Comparison of ENCODE assay signal across 11 cellular contexts in the genomic region with DNA sequence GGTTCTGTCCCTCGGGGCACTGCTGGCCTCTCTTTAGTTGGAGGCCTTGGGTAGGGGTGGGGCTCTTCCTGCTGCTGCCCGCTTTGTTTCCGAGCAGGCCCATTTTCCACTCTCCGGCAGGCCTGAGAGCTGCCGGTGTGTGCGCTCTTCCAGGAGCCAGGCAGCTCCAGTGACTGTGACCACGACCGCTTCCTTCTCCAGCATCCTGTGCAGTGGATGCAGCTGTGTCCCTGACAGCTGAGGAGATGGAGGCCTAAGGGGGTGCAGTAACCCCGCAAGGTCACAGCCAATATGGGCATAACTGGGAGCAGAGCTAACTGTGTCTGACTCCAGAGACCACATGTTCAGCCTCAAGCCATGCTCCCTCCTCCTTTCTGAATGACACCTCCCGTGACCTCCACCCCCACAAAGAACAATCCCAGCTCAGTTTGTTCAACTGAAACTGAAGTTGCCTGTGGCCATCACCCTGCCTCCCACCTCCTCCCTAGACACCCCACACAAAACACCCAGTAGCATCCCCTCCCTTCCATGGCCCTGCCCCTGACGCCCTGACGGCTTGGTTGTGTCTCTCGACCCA. TPM values are rescaled to one million over a fixed set of nuclear protein-coding genes. Genes with fewer than 3 reads are reported as not detected.
A peak's percentile ranks its signal among the peaks of the same experiment; 100 is the strongest.
DNase-seq lines count a peak whose midpoint lies in the region; ATAC-seq, FAIRE-seq and TF ChIP-seq lines count a peak whose summit lies in the region.
"Had no signal": no experiment of that assay in that cellular context is flagged by ENCODE, and none has a peak within 500 bp of the region (broad histone marks: within the 10 kb centered on the region; RNA-seq: fewer than 3 reads in every experiment).

No MANE protein-coding gene starts in this region.

- peaks cover 53% of the 10 kb centered on the region; the same call in 2 of the 3 replicates for H3K36me3 ChIP-seq in K562 (ENCODE audit: control insufficient read depth, insufficient read depth, low read length)
- H3K36me3 ChIP-seq in spleen: peaks cover 3 to 81% (median 45%) of the 10 kb centered on the region in 6 donors

- peaks cover 12% of the 10 kb centered on the region; the same call in 1 of the 2 replicates for H4K20me1 ChIP-seq in K562 (replicated peaks; ENCODE audit: control insufficient read depth, insufficient read depth, low read length)

- TF ChIP-seq POLR2A in K562 (conservative IDR thresholded peaks at IDR 0.05) (no peak), spleen (IDR thresholded peaks at IDR 0.05) (no peak)

- H2AFZ ChIP-seq in K562 (ENCODE audit: low read depth, low read length): no peak overlapping the region

- TF ChIP-seq RAD21 in K562 (CRISPR knock-in tag; conservative IDR thresholded peaks at IDR 0.05 in 1 of 2, IDR thresholded peaks at IDR 0.05 in 1 of 2): no peak

- H3K9ac ChIP-seq in K562 (ENCODE audit: insufficient read depth in 1 of 2, low read depth in 2 of 2, low read length in 2 of 2): no peak overlapping the region

- no peak overlapping the region for H3K4me2 ChIP-seq in K562 (ENCODE audit: insufficient read depth, low read length)

- intact Hi-C loops in K562 (cut with micrococcal nuclease): no loop called here
- intact Hi-C loops in spleen (cut with DNase I; ENCODE audit: low total_unique reads): no loop called here

- ATAC-seq in K562: no peak
- no peak for ATAC-seq in HG02623 (IDR thresholded peaks at IDR 0.05; ENCODE audit: unreplicated experiment)
- ATAC-seq: activated T-helper 17 cell treated with anti-CD3 and anti-CD28 coated beads, Interleukin-2, amount 50 U/mL, for 72 hours had no signal

- WGBS in K562 (ENCODE audit: insufficient coverage, low coverage, missing lambda C conversion rate): 79% methylated on average over 13 of the region's 13 CpGs
- WGBS in spleen, 5 donors: 63 to 80% (median 69%) methylated on average over 13 of the region's 13 CpGs

- H3K27me3 ChIP-seq in K562 (ENCODE audit: control insufficient read depth in 2 of 2, insufficient read depth in 2 of 2, low read length in 2 of 2) (no peaks in the 10 kb centered on the region), layer of hippocampus (ENCODE audit: control insufficient read depth, insufficient read depth, low read length) (no peaks in the 10 kb centered on the region), spleen (replicated peaks in 1 of 7) (no peaks in the 10 kb centered on the region)

- peak; percentile 67 for DNase-seq in HFF-Myc (ENCODE audit: extremely low read depth, low read depth)
- DNase-seq in K562 (ENCODE audit: extremely low read depth in 1 of 4, low spot score in 3 of 4): no peak
- peak; percentile 83 for DNase-seq in spleen
- no peak for DNase-seq in stimulated activated CD4-positive, alpha-beta T cell treated with anti-CD3 and anti-CD28 coated beads, Interleukin-4, amount 100 ng/mL, for 4 hours
- DNase-seq in stimulated activated naive CD4-positive, alpha-beta T cell (lab: John Stamatoyannopoulos, UW): no peak
- no peak for DNase-seq in stimulated activated CD4-positive, alpha-beta T cell treated with anti-CD3 and anti-CD28 coated beads, Interleukin-15, amount 100 ng/mL, for 24 hours
- DNase-seq: NCI-H1105, SIG-M5 had no signal

- no peak for FAIRE-seq in K562 (lab: Jason Lieb, UNC)

- no peak for TF ChIP-seq EP300 in K562 (IDR thresholded peaks at IDR 0.05; ENCODE audit: low read length)

- no peak overlapping the region for H3K27ac ChIP-seq in K562 (ENCODE audit: extremely low read depth, low read depth, low read length)
- H3K27ac ChIP-seq in layer of hippocampus (ENCODE audit: low read depth, low read length): peak overlapping the region; percentile 90
- peak overlapping the region; percentile 54 to 93 (median 84) for H3K27ac ChIP-seq in spleen

- CTCF ChIA-PET in K562 (lab: Yijun Ruan, JAX; ENCODE audit: low intra/inter-chr PET ratio): interaction anchor here (2.8 to 3.0 kb wide), 2 partner anchors 276 to 553 kb away, joined by 18 to 22 read pairs; no protein-coding TSS in a partner anchor

- no TSS peak for BruUV-seq in K562 (replicated peaks; lab: Mats Ljungman, UMichigan)

- TF ChIP-seq CTCF in HFF-Myc (IDR thresholded peaks at IDR 0.05; ENCODE audit: low read depth, low read length, missing control alignments): no peak
- no peak for TF ChIP-seq CTCF in K562 (IDR thresholded peaks at IDR 0.05 in 2 of 3, conservative IDR thresholded peaks at IDR 0.05 in 1 of 3; ENCODE audit: insufficient read depth in 2 of 3, low read depth in 1 of 3, low read length in 3 of 3)
- no peak for TF ChIP-seq CTCF in spleen (IDR thresholded peaks at IDR 0.05 in 8 of 11, conservative IDR thresholded peaks at IDR 0.05 in 3 of 11)

- peaks cover 4% of the 10 kb centered on the region for H3K9me1 ChIP-seq in K562 (ENCODE audit: control insufficient read depth, insufficient read depth, low read length)

- POLR2A ChIA-PET in K562 (lab: Yijun Ruan, JAX): interaction anchor here (0.6 to 2.4 kb wide), 5 partner anchors 10 to 296 kb away, joined by 3 to 8 read pairs (median 3); no protein-coding TSS in a partner anchor

- H3K9me3 ChIP-seq in K562 (replicated peaks; ENCODE audit: control insufficient read depth, insufficient read depth, low read depth, low read length): no peaks in the 10 kb centered on the region
- H3K9me3 ChIP-seq in spleen: no peaks in the 10 kb centered on the region

- H3K4me3 ChIP-seq in HFF-Myc (replicated peaks; ENCODE audit: low read depth, low read length): no peak overlapping the region
- H3K4me3 ChIP-seq in K562: no peak overlapping the region
- no peak overlapping the region for H3K4me3 ChIP-seq in spleen

- H3K4me1 ChIP-seq in K562 (replicated peaks in 1 of 2; ENCODE audit: control insufficient read depth in 2 of 2, insufficient read depth in 2 of 2, low read length in 2 of 2): peaks cover under 1 to 33% of the 10 kb centered on the region in 2 experiments; a peak in 4 of 5 replicates
- peaks cover 22 to 64% (median 54%) of the 10 kb centered on the region in 6 donors for H3K4me1 ChIP-seq in spleen

- H3K79me2 ChIP-seq in K562 (ENCODE audit: control insufficient read depth, insufficient read depth, low read length): no peaks in the 10 kb centered on the region

- in situ Hi-C loops in K562 (cut with MboI): loop anchor here (25.0 kb wide), 1 partner anchor 550 kb away; no protein-coding TSS in a partner anchor

TF ChIP-seq in K562, 482 proteins besides CTCF, POLR2A, EP300 and RAD21 (continues in another document):
- TF ChIP-seq, protein P1, sequence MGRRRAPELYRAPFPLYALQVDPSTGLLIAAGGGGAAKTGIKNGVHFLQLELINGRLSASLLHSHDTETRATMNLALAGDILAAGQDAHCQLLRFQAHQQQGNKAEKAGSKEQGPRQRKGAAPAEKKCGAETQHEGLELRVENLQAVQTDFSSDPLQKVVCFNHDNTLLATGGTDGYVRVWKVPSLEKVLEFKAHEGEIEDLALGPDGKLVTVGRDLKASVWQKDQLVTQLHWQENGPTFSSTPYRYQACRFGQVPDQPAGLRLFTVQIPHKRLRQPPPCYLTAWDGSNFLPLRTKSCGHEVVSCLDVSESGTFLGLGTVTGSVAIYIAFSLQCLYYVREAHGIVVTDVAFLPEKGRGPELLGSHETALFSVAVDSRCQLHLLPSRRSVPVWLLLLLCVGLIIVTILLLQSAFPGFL (CRISPR knock-in tag; IDR thresholded peaks at IDR 0.05): no peak
- TF ChIP-seq CBX3 (IDR thresholded peaks at IDR 0.05; ENCODE audit: borderline replicate concordance in 1 of 2, low read length in 2 of 2) (no peak), EGR1 (conservative IDR thresholded peaks at IDR 0.05) (peak; percentile 47; the same call in 1 of the 2 replicates)

RNA-seq across cellular contexts. Expression of a gene that starts 28.0 kb away (rescaled TPM):
- 8.9 and 19.4 TPM in 2 replicates for total RNA-seq in K562 (2011; cell fraction: chromatin; rRNA removed; ENCODE audit: low replicate concordance)
- 11.3 and 13.7 TPM in 2 replicates for total RNA-seq in K562 (2011; cell fraction: nucleolus; rRNA removed)
- 8.9 and 10.6 TPM in 2 replicates for total RNA-seq in K562 (2011; cell fraction: nucleoplasm; rRNA removed)
- total RNA-seq in K562 (2014; rRNA removed): 2.6 and 2.7 TPM in 2 replicates
- total RNA-seq in K562 (2014; rRNA removed; fragmentation: Illumina TruSeq; extraction: Trizol): 2.2 and 2.5 TPM in 2 replicates
- 2.6 and 2.7 TPM in 2 replicates for total RNA-seq in K562 (2015; rRNA removed; fragmentation: Illumina TruSeq; extraction: Trizol)
- 8.0 and 8.2 TPM in 2 replicates for total RNA-seq in K562 (2021)
- polyA plus RNA-seq in K562 (2011; rRNA removed): 3.8 and 7.3 TPM in 2 replicates
- polyA plus RNA-seq in K562 (2011; cell fraction: cytosol; rRNA removed): 5.4 and 6.6 TPM in 2 replicates
- 6.0 and 6.9 TPM in 2 replicates for polyA plus RNA-seq in K562 (2011; cell fraction: nucleus; rRNA removed)
- 4.3 and 4.6 TPM in 2 replicates for polyA plus RNA-seq in K562 (2012)
- 5.0 and 6.7 TPM in 2 replicates for polyA plus RNA-seq in K562 (2014; fragmentation: Illumina TruSeq; extraction: Trizol)
- polyA plus RNA-seq in K562 (2014; fragmentation: Nextera tagmentation; extraction: Ambion mirVana): under 1 TPM; 0.46 to 0.59 TPM
- 3.2 and 4.0 TPM in 2 replicates for polyA plus RNA-seq in K562 (2014; rRNA removed)
- polyA minus RNA-seq in K562 (2011; rRNA and poly(A)+ RNA removed): 3.8 and 4.3 TPM in 2 replicates
- polyA minus RNA-seq in K562 (2011; cell fraction: cytosol; rRNA and poly(A)+ RNA removed): 3.8 and 4.3 TPM in 2 replicates
- 3.0 and 3.8 TPM in 2 replicates for polyA minus RNA-seq in K562 (2011; cell fraction: nucleus; rRNA and poly(A)+ RNA removed)
- 10 to 100 TPM; 11.2 to 33.2 (median 17.2) TPM for total RNA-seq in spleen
- 1 to 10 TPM; 2.9 to 8.0 (median 4.1) TPM for polyA plus RNA-seq in spleen

RNA-seq across cellular contexts. Expression of a gene that starts 48.9 kb away (rescaled TPM):
- 128 TPM in 2 replicates for total RNA-seq in K562 (2011; cell fraction: chromatin; rRNA removed; ENCODE audit: low replicate concordance)
- 83.2 and 92.9 TPM in 2 replicates for total RNA-seq in K562 (2011; cell fraction: nucleolus; rRNA removed)
- 138 and 187 TPM in 2 replicates for total RNA-seq in K562 (2011; cell fraction: nucleoplasm; rRNA removed)
- total RNA-seq in K562 (2014; rRNA removed) (53.5 and 82.2 TPM in 2 replicates), K562 (2014; rRNA removed; fragmentation: Illumina TruSeq; extraction: Trizol) (62.6 and 66.5 TPM in 2 replicates), K562 (2015; rRNA removed; fragmentation: Illumina TruSeq; extraction: Trizol) (54.5 and 57.2 TPM in 2 replicates), K562 (2021) (89.1 and 90.3 TPM in 2 replicates), spleen (100 to 1,000 TPM in 6 of 7 donors, 10 to 100 TPM in 1; 96.5 to 246 (median 113) TPM)
- polyA plus RNA-seq in K562 (2011; rRNA removed) (102 and 111 TPM in 2 replicates), K562 (2014; fragmentation: Illumina TruSeq; extraction: Trizol) (75.8 and 81.2 TPM in 2 replicates), K562 (2014; fragmentation: Nextera tagmentation; extraction: Ambion mirVana) (10 to 100 TPM; 38.6 to 64.5 TPM), K562 (2014; rRNA removed) (55.9 and 76.9 TPM in 2 replicates), spleen (10 to 100 TPM; 35.5 to 62.0 (median 37.6) TPM)
- 130 and 133 TPM in 2 replicates for polyA plus RNA-seq in K562 (2011; cell fraction: cytosol; rRNA removed)
- 116 and 131 TPM in 2 replicates for polyA plus RNA-seq in K562 (2011; cell fraction: nucleus; rRNA removed)
- 78.1 and 81.2 TPM in 2 replicates for polyA plus RNA-seq in K562 (2012)
- 63.1 and 64.7 TPM in 2 replicates for polyA minus RNA-seq in K562 (2011; rRNA and poly(A)+ RNA removed)
- polyA minus RNA-seq in K562 (2011; cell fraction: cytosol; rRNA and poly(A)+ RNA removed): 44.9 and 69.4 TPM in 2 replicates
- 42.4 and 53.6 TPM in 2 replicates for polyA minus RNA-seq in K562 (2011; cell fraction: nucleus; rRNA and poly(A)+ RNA removed)

Comparison
In these comparisons a context has a peak if more than half of its experiments do, and no peak if none do; other contexts are left out.
1. DNase-seq: peak in HFF-Myc (single experiment) and spleen (single experiment); none in K562 (0 of 4), stimulated activated CD4-positive, alpha-beta T cell treated with anti-CD3 and anti-CD28 coated beads, Interleukin-4, amount 100 ng/mL, for 4 hours (0 of 2), stimulated activated naive CD4-positive, alpha-beta T cell (0 of 6) and stimulated activated CD4-positive, alpha-beta T cell treated with anti-CD3 and anti-CD28 coated beads, Interleukin-15, amount 100 ng/mL, for 24 hours (single experiment).